Comparison of ENCODE assay signal across 9 cellular contexts in the genomic region with DNA sequence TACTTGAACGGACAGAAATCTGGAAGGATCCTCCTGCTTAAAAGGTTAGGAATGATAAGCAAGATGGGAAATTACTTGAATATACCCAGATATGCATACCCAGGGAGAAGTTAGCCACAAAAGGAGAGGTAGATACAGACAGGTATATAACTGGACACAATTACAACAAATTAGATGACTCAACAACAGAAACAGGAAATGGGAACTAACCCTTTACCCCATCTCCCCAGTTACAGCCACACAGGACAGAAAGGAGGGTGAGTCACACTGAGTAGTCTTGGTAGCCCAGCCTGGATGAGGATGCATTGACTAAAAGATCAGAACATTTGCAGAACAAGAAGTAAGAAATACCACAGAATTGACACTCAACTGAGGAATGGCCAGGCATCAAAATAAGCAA.
DNase-seq lines count a peak whose midpoint lies in the region; ATAC-seq, FAIRE-seq and TF ChIP-seq lines count a peak whose summit lies in the region.
"Had no signal": no experiment of that assay in that cellular context is flagged by ENCODE, and none has a peak within 500 bp of the region (broad histone marks: within the 10 kb centered on the region; RNA-seq: fewer than 3 reads in every experiment).

No MANE protein-coding gene starts in this region.

- WGBS in small intestine, 3 donors = 80 to 89% (median 84%) methylated on average over 1 of the region's 1 CpG

- H3K4me3 ChIP-seq in GM06990 (replicated peaks; ENCODE audit: low read depth, low read length) (no peak overlapping the region), adipocyte (ENCODE audit: low read length) (no peak overlapping the region), small intestine (ENCODE audit: low read depth in 1 of 2, low read length in 2 of 2) (no peak overlapping the region)

- no peak overlapping the region for H3K9ac ChIP-seq in adipocyte (ENCODE audit: low read length)

- no peaks in the 10 kb centered on the region for H3K36me3 ChIP-seq in GM06990 (ENCODE audit: control insufficient read depth, insufficient read depth, low read length)
- no peaks in the 10 kb centered on the region for H3K36me3 ChIP-seq in adipocyte (ENCODE audit: control insufficient read depth, insufficient read depth, low read length, severe bottlenecking)
- H3K36me3 ChIP-seq in small intestine (ENCODE audit: control insufficient read depth in 2 of 2, insufficient read depth in 2 of 2, low read length in 2 of 2) = no peaks in the 10 kb centered on the region

- H3K27ac ChIP-seq in small intestine (ENCODE audit: low read depth in 1 of 2, low read length in 1 of 2) = no peak overlapping the region

- no peak for TF ChIP-seq CTCF in GM06990 (IDR thresholded peaks at IDR 0.05; ENCODE audit: insufficient read depth, low read length, poor library complexity, severe bottlenecking)

- H3K9me3 ChIP-seq in adipocyte (ENCODE audit: control insufficient read depth, low read length) (no peaks in the 10 kb centered on the region), small intestine (ENCODE audit: control insufficient read depth, low read depth) (no peaks in the 10 kb centered on the region)

- FAIRE-seq in small intestine (lab: Jason Lieb, UNC) = no peak

- H3K4me1 ChIP-seq in adipocyte (ENCODE audit: control insufficient read depth, insufficient read depth, low read length) (no peaks in the 10 kb centered on the region), small intestine (ENCODE audit: control insufficient read depth in 2 of 2, insufficient read depth in 1 of 2, low read depth in 1 of 2, low read length in 1 of 2) (peaks cover 0 to 2% of the 10 kb centered on the region in 2 donors)

- peak; percentile 95 for ATAC-seq in GM21717 (IDR thresholded peaks at IDR 0.05; ENCODE audit: unreplicated experiment)

- H3K27me3 ChIP-seq in GM06990 (replicated peaks; ENCODE audit: control insufficient read depth, insufficient read depth, low read length) (no peaks in the 10 kb centered on the region), adipocyte (replicated peaks; ENCODE audit: control insufficient read depth, insufficient read depth, low read length) (no peaks in the 10 kb centered on the region), small intestine (ENCODE audit: control insufficient read depth in 2 of 2, insufficient read depth in 2 of 2, low read length in 2 of 2) (no peaks in the 10 kb centered on the region)

- DNase-seq in GM06990 (ENCODE audit: extremely low read depth, insufficient read length) (peak; percentile 30), HT-29 (ENCODE audit: low spot score) (peak; percentile 47), adipocyte (ENCODE audit: low read depth) (peak; percentile 44), small intestine (peak; percentile 70), NCI-H2227 treated with DMSO at 0.1 percent for 48 hours (lab: John Stamatoyannopoulos, UW) (no peak), ecto neural progenitor cell (ENCODE audit: low spot score) (no peak)
- DNase-seq in stimulated activated CD4-positive, alpha-beta T cell treated with anti-CD3 and anti-CD28 coated beads, Interleukin-2, amount 100 ng/mL, for 24 hours = no peak
- DNase-seq: left cardiac atrium had no signal

Comparison
In these comparisons a context has a peak if more than half of its experiments do, and no peak if none do; other contexts are left out.
1. DNase-seq: peak in GM06990 (single experiment), HT-29 (single experiment), adipocyte (single experiment) and small intestine (single experiment); none in NCI-H2227 treated with DMSO at 0.1 percent for 48 hours (single experiment), ecto neural progenitor cell (single experiment) and stimulated activated CD4-positive, alpha-beta T cell treated with anti-CD3 and anti-CD28 coated beads, Interleukin-2, amount 100 ng/mL, for 24 hours (0 of 2).